In genomic region chr2:171406044-171406443, GRCh38 we compare ENCODE assay signal across 1 cellular context.
TF ChIP-seq lines count a peak whose summit lies in the region.

No MANE protein-coding gene starts in this region.

TF ChIP-seq in GM12878, 131 proteins besides CTCF, POLR2A, EP300 and RAD21 (continued from another document and continues in another):
- TF ChIP-seq HSF1 (IDR thresholded peaks at IDR 0.05; ENCODE audit: low read depth, low read length) (no peak), RELB (IDR thresholded peaks at IDR 0.05; ENCODE audit: low read depth) (peak; percentile 79), POLR2AphosphoS5 (IDR thresholded peaks at IDR 0.05; ENCODE audit: low read length) (no peak), RB1 (IDR thresholded peaks at IDR 0.05; ENCODE audit: borderline replicate concordance) (no peak), SMARCA5 (IDR thresholded peaks at IDR 0.05) (no peak; the same call in 1 of the 2 replicates), IKZF1 (conservative IDR thresholded peaks at IDR 0.05) (peak; percentile 35; the same call in 1 of the 2 replicates), E2F8 (IDR thresholded peaks at IDR 0.05; ENCODE audit: low read depth, partially characterized antibody) (no peak), ZNF687 (IDR thresholded peaks at IDR 0.05) (peak; percentile 58; the same call in 1 of the 2 replicates), USF2 (IDR thresholded peaks at IDR 0.05; ENCODE audit: borderline replicate concordance, low read depth, low read length) (peak; percentile 52; the same call in 1 of the 2 replicates), RELA (IDR thresholded peaks at IDR 0.05; ENCODE audit: borderline replicate concordance, partially characterized antibody) (no peak), EED (IDR thresholded peaks at IDR 0.05; ENCODE audit: low read depth) (no peak), SMAD1 (IDR thresholded peaks at IDR 0.05; ENCODE audit: low read depth, partially characterized antibody) (no peak), PAX5 (IDR thresholded peaks at IDR 0.05; ENCODE audit: borderline replicate concordance, low read depth, low read length) (no peak), NFIC (IDR thresholded peaks at IDR 0.05; ENCODE audit: low read depth, low read length) (peak; percentile 71; the same call in 1 of the 2 replicates), CREB1 (IDR thresholded peaks at IDR 0.05; ENCODE audit: low read depth) (no peak), RFX5 (IDR thresholded peaks at IDR 0.05; ENCODE audit: low read depth, low read length) (no peak), SP1 (IDR thresholded peaks at IDR 0.05; ENCODE audit: low read depth, low read length) (no peak), POLR2AphosphoS2 (IDR thresholded peaks at IDR 0.05; ENCODE audit: low read depth, low read length) (no peak), ASH2L (IDR thresholded peaks at IDR 0.05; ENCODE audit: borderline replicate concordance, low read depth) (no peak), TAF1 (IDR thresholded peaks at IDR 0.05; ENCODE audit: borderline replicate concordance, low read depth, low read length) (no peak), ZBED1 (IDR thresholded peaks at IDR 0.05; ENCODE audit: borderline replicate concordance) (no peak), SKIL (IDR thresholded peaks at IDR 0.05; ENCODE audit: low read depth, poor library complexity, severe bottlenecking) (peak; percentile 46), PRDM15 (CRISPR knock-in tag; IDR thresholded peaks at IDR 0.05) (no peak), TCF12 (IDR thresholded peaks at IDR 0.05; ENCODE audit: low read depth, low read length) (0 out of 2 replicates have a peak, but pooled peaks have one; percentile 38), USF1 (IDR thresholded peaks at IDR 0.05; ENCODE audit: borderline replicate concordance, extremely low read length, insufficient read depth, low read depth, low read length) (peak; percentile 57), CEBPB (IDR thresholded peaks at IDR 0.05; ENCODE audit: borderline replicate concordance in 1 of 2, low read depth in 2 of 2, low read length in 2 of 2) (no peak), CUX1 (IDR thresholded peaks at IDR 0.05; ENCODE audit: insufficient replicate concordance, low read depth, low read length) (no peak), RCOR1 (conservative IDR thresholded peaks at IDR 0.05; ENCODE audit: low read depth, low read length) (no peak)
